23 cellular contexts compared by ENCODE assay signal in genomic region chr21:26554365-26554764, GRCh38. TPM values are rescaled to one million over a fixed set of nuclear protein-coding genes. Genes with fewer than 3 reads are reported as not detected.
"Had no signal": no experiment of that assay in that cellular context is flagged by ENCODE, and none has a peak within 500 bp of the region (broad histone marks: within the 10 kb centered on the region; RNA-seq: fewer than 3 reads in every experiment).

No MANE protein-coding gene starts in this region.

- H3K4me1 ChIP-seq: pancreas, spleen had no signal

- H3K4me3 ChIP-seq: cardiac muscle cell, esophagus muscularis mucosa, hepatocyte, pancreas, spleen, thoracic aorta had no signal

- H3K9me3 Mint-ChIP-seq: activated B cell treated with CpG ODN at 0.5 μM for 24 hours; activated CD4-positive, alpha-beta memory T cell treated with anti-CD3 and anti-CD28 coated beads, Interleukin-2, amount 10 ng/mL, durations not matched to agents 7 days and 5 days; activated naive CD8-positive, alpha-beta T cell treated with anti-CD3 and anti-CD28 coated beads, Interleukin-2, amount 10 ng/mL, durations not matched to agents 7 days and 5 days; dendritic cell treated with granulocyte-macrophage colony-stimulating factor and Interleukin-4, amounts not matched to agents 40 ng/mL and 50 ng/mL, for 4 days; stimulated activated memory B cell treated with anti-CD40 and anti-IgM and Interleukin-4, amounts not matched to agents 10 μg/mL and 1 μg/mL and 100 μg/mL, for 72 hours had no signal

- H3K36me3 Mint-ChIP-seq: activated CD8-positive, alpha-beta memory T cell treated with anti-CD3 and anti-CD28 coated beads, Interleukin-2, amount 10 ng/mL, durations not matched to agents 7 days and 5 days; activated naive CD8-positive, alpha-beta T cell treated with anti-CD3 and anti-CD28 coated beads, Interleukin-2, amount 10 ng/mL, durations not matched to agents 7 days and 5 days; natural killer cell treated with Interleukin-12 subunit alpha and Interleukin-12 subunit beta and Interleukin-15 and Interleukin-18, amount 100 ng/mL, for 72 hours; stimulated activated memory B cell treated with anti-CD40 and anti-IgM and Interleukin-4, amounts not matched to agents 10 μg/mL and 1 μg/mL and 100 μg/mL, for 72 hours had no signal

- H3K36me3 ChIP-seq: cardiac muscle cell, esophagus muscularis mucosa, neutrophil, pancreas, spleen, thoracic aorta had no signal

- H3K9me3 ChIP-seq: esophagus muscularis mucosa, neutrophil, pancreas, spleen, thoracic aorta had no signal

- H3K4me1 Mint-ChIP-seq: activated B cell treated with CpG ODN at 0.5 μM for 24 hours; activated CD4-positive, alpha-beta memory T cell treated with anti-CD3 and anti-CD28 coated beads, Interleukin-2, amount 10 ng/mL, durations not matched to agents 7 days and 5 days; activated CD8-positive, alpha-beta memory T cell treated with anti-CD3 and anti-CD28 coated beads, Interleukin-2, amount 10 ng/mL, durations not matched to agents 7 days and 5 days; activated naive CD8-positive, alpha-beta T cell treated with anti-CD3 and anti-CD28 coated beads, Interleukin-2, amount 10 ng/mL, durations not matched to agents 7 days and 5 days; stimulated activated memory B cell treated with anti-CD40 and anti-IgM and Interleukin-4, amounts not matched to agents 10 μg/mL and 1 μg/mL and 100 μg/mL, for 72 hours had no signal

- H3K27me3 ChIP-seq: cardiac muscle cell, esophagus muscularis mucosa, hepatocyte, neutrophil, pancreas, spleen had no signal

- FAIRE-seq: endothelial cell of umbilical vein, pancreas had no signal

- H3K4me3 Mint-ChIP-seq: activated B cell treated with CpG ODN at 0.5 μM for 24 hours; activated CD4-positive, alpha-beta memory T cell treated with anti-CD3 and anti-CD28 coated beads, Interleukin-2, amount 10 ng/mL, durations not matched to agents 7 days and 5 days; activated CD8-positive, alpha-beta memory T cell treated with anti-CD3 and anti-CD28 coated beads, Interleukin-2, amount 10 ng/mL, durations not matched to agents 7 days and 5 days; activated naive CD8-positive, alpha-beta T cell treated with anti-CD3 and anti-CD28 coated beads, Interleukin-2, amount 10 ng/mL, durations not matched to agents 7 days and 5 days; dendritic cell treated with granulocyte-macrophage colony-stimulating factor and Interleukin-4, amounts not matched to agents 40 ng/mL and 50 ng/mL, for 4 days; mesothelial cell of epicardium; natural killer cell treated with Interleukin-12 subunit alpha and Interleukin-12 subunit beta and Interleukin-15 and Interleukin-18, amount 100 ng/mL, for 72 hours; stimulated activated memory B cell treated with anti-CD40 and anti-IgM and Interleukin-4, amounts not matched to agents 10 μg/mL and 1 μg/mL and 100 μg/mL, for 72 hours had no signal

- ATAC-seq: activated CD8-positive, alpha-beta memory T cell treated with anti-CD3 and anti-CD28 coated beads, Interleukin-2, amount 10 ng/mL, durations not matched to agents 7 days and 5 days; left colon; natural killer cell treated with Interleukin-12 subunit alpha and Interleukin-12 subunit beta and Interleukin-15 and Interleukin-18, amount 100 ng/mL, for 72 hours; stimulated activated memory B cell treated with anti-CD40 and anti-IgM and Interleukin-4, amounts not matched to agents 10 μg/mL and 1 μg/mL and 100 μg/mL, for 72 hours had no signal

- H3K27me3 Mint-ChIP-seq: activated B cell treated with CpG ODN at 0.5 μM for 24 hours; activated CD4-positive, alpha-beta memory T cell treated with anti-CD3 and anti-CD28 coated beads, Interleukin-2, amount 10 ng/mL, durations not matched to agents 7 days and 5 days; activated CD8-positive, alpha-beta memory T cell treated with anti-CD3 and anti-CD28 coated beads, Interleukin-2, amount 10 ng/mL, durations not matched to agents 7 days and 5 days; dendritic cell treated with granulocyte-macrophage colony-stimulating factor and Interleukin-4, amounts not matched to agents 40 ng/mL and 50 ng/mL, for 4 days; natural killer cell treated with Interleukin-12 subunit alpha and Interleukin-12 subunit beta and Interleukin-15 and Interleukin-18, amount 100 ng/mL, for 72 hours; stimulated activated memory B cell treated with anti-CD40 and anti-IgM and Interleukin-4, amounts not matched to agents 10 μg/mL and 1 μg/mL and 100 μg/mL, for 72 hours had no signal

- H3K27ac Mint-ChIP-seq: activated B cell treated with CpG ODN at 0.5 μM for 24 hours; activated CD4-positive, alpha-beta memory T cell treated with anti-CD3 and anti-CD28 coated beads, Interleukin-2, amount 10 ng/mL, durations not matched to agents 7 days and 5 days; activated CD8-positive, alpha-beta memory T cell treated with anti-CD3 and anti-CD28 coated beads, Interleukin-2, amount 10 ng/mL, durations not matched to agents 7 days and 5 days; activated naive CD8-positive, alpha-beta T cell treated with anti-CD3 and anti-CD28 coated beads, Interleukin-2, amount 10 ng/mL, durations not matched to agents 7 days and 5 days; dendritic cell treated with granulocyte-macrophage colony-stimulating factor and Interleukin-4, amounts not matched to agents 40 ng/mL and 50 ng/mL, for 4 days; mesothelial cell of epicardium; natural killer cell treated with Interleukin-12 subunit alpha and Interleukin-12 subunit beta and Interleukin-15 and Interleukin-18, amount 100 ng/mL, for 72 hours; stimulated activated memory B cell treated with anti-CD40 and anti-IgM and Interleukin-4, amounts not matched to agents 10 μg/mL and 1 μg/mL and 100 μg/mL, for 72 hours had no signal

- H3K27ac ChIP-seq: cardiac muscle cell, esophagus muscularis mucosa, hepatocyte, neutrophil, pancreas, thoracic aorta had no signal

- DNase-seq: activated B cell treated with CpG ODN at 0.5 μM for 24 hours; activated CD4-positive, alpha-beta memory T cell treated with anti-CD3 and anti-CD28 coated beads, Interleukin-2, amount 10 ng/mL, durations not matched to agents 7 days and 5 days; activated CD4-positive, alpha-beta T cell treated with anti-CD3 and anti-CD28 coated beads for 4 hours; activated CD8-positive, alpha-beta memory T cell treated with anti-CD3 and anti-CD28 coated beads, Interleukin-2, amount 10 ng/mL, durations not matched to agents 7 days and 5 days; activated naive CD4-positive, alpha-beta T cell; activated naive CD8-positive, alpha-beta T cell treated with anti-CD3 and anti-CD28 coated beads, Interleukin-2, amount 10 ng/mL, durations not matched to agents 7 days and 5 days; amygdala; effector CD8-positive, alpha-beta T cell; islet precursor cell; left colon; pancreas; spleen; stimulated activated CD4-positive, alpha-beta T cell treated with anti-CD3 and anti-CD28 coated beads, Interleukin-4, amount 100 ng/mL, for 4 hours had no signal

RNA-seq across cellular contexts. Expression of gene CYYR1, which starts 18.7 kb away (rescaled TPM):
- total RNA-seq: activated B cell treated with CpG ODN at 0.5 μM for 24 hours; activated CD4-positive, alpha-beta memory T cell treated with anti-CD3 and anti-CD28 coated beads, Interleukin-2, amount 10 ng/mL, durations not matched to agents 7 days and 5 days; activated CD8-positive, alpha-beta memory T cell treated with anti-CD3 and anti-CD28 coated beads, Interleukin-2, amount 10 ng/mL, durations not matched to agents 7 days and 5 days; activated naive CD8-positive, alpha-beta T cell treated with anti-CD3 and anti-CD28 coated beads, Interleukin-2, amount 10 ng/mL, durations not matched to agents 7 days and 5 days; natural killer cell treated with Interleukin-12 subunit alpha and Interleukin-12 subunit beta and Interleukin-15 and Interleukin-18, amount 100 ng/mL, for 72 hours had no signal
